10 cellular contexts compared by ENCODE assay signal in genomic region chr4:2482192-2482591, GRCh38. TPM values are rescaled to one million over a fixed set of nuclear protein-coding genes. Genes with fewer than 3 reads are reported as not detected.
DNase-seq lines count a peak whose midpoint lies in the region; ATAC-seq, FAIRE-seq and TF ChIP-seq lines count a peak whose summit lies in the region.
"Had no signal": no experiment of that assay in that cellular context is flagged by ENCODE, and none has a peak within 500 bp of the region (broad histone marks: within the 10 kb centered on the region; RNA-seq: fewer than 3 reads in every experiment).

No MANE protein-coding gene starts in this region.

- H3K9ac ChIP-seq in HepG2 (ENCODE audit: insufficient read depth, low read depth, low read length): peak overlapping the region; percentile 29; the same call in 1 of the 2 replicates

- no peak overlapping the region for H3K4me3 Mint-ChIP-seq in T-helper 1 cell treated with Interleukin-12 subunit alpha and Interleukin-12 subunit beta and Interleukin-4 antibody, amounts not matched to agents 30 μg/mL and 1 μg/mL, for 36 hours
- H3K4me3 Mint-ChIP-seq in activated T-helper 1 cell treated with anti-CD3 and anti-CD28 coated beads, Interleukin-12 subunit alpha, Interleukin-12 subunit beta, Interleukin-2, Interleukin-4 antibody, amounts not matched to agents 30 ng/mL and 10 ng/mL and 1 ng/mL, durations not matched to agents 14 hours and 24 hours and 36 hours: peak overlapping the region; percentile 51

- H3K36me3 ChIP-seq in HepG2 (replicated peaks in 1 of 2; ENCODE audit: control insufficient read depth in 1 of 2, insufficient read depth in 2 of 2, low read length in 2 of 2) (peaks cover 0 to 2% of the 10 kb centered on the region in 2 experiments; a peak in 3 of 5 replicates), stomach (no peaks in the 10 kb centered on the region)

- H3K4me1 ChIP-seq in HepG2 (ENCODE audit: insufficient read depth, low read length): peaks cover 62% of the 10 kb centered on the region
- H3K4me1 ChIP-seq in stomach: peaks cover 96 to 100% (median 99%) of the 10 kb centered on the region in 4 donors

- H3K9me3 Mint-ChIP-seq in T-helper 1 cell treated with Interleukin-12 subunit alpha and Interleukin-12 subunit beta and Interleukin-4 antibody, amounts not matched to agents 30 μg/mL and 1 μg/mL, for 36 hours: no peaks in the 10 kb centered on the region
- no peaks in the 10 kb centered on the region for H3K9me3 Mint-ChIP-seq in activated T-helper 1 cell treated with anti-CD3 and anti-CD28 coated beads, Interleukin-12 subunit alpha, Interleukin-12 subunit beta, Interleukin-2, Interleukin-4 antibody, amounts not matched to agents 30 ng/mL and 10 ng/mL and 1 ng/mL, durations not matched to agents 14 hours and 24 hours and 36 hours

- peaks cover 7% of the 10 kb centered on the region for H3K36me3 Mint-ChIP-seq in T-helper 1 cell treated with Interleukin-12 subunit alpha and Interleukin-12 subunit beta and Interleukin-4 antibody, amounts not matched to agents 30 μg/mL and 1 μg/mL, for 36 hours (ENCODE audit: low read depth)
- peaks cover 19% of the 10 kb centered on the region for H3K36me3 Mint-ChIP-seq in activated T-helper 1 cell treated with anti-CD3 and anti-CD28 coated beads, Interleukin-12 subunit alpha, Interleukin-12 subunit beta, Interleukin-2, Interleukin-4 antibody, amounts not matched to agents 30 ng/mL and 10 ng/mL and 1 ng/mL, durations not matched to agents 14 hours and 24 hours and 36 hours (ENCODE audit: low read depth)

- no peak overlapping the region for H3K4me3 ChIP-seq in HepG2 (replicated peaks in 1 of 3; ENCODE audit: insufficient read depth in 1 of 3, low read depth in 2 of 3, low read length in 3 of 3)
- H3K4me3 ChIP-seq in stomach: no peak overlapping the region

- ATAC-seq in HepG2 (peak; percentile 45), GM21526 (IDR thresholded peaks at IDR 0.05; ENCODE audit: low FRiP score, unreplicated experiment) (no peak), GM18517 (IDR thresholded peaks at IDR 0.05; ENCODE audit: unreplicated experiment) (no peak)

- H3K27me3 Mint-ChIP-seq in T-helper 1 cell treated with Interleukin-12 subunit alpha and Interleukin-12 subunit beta and Interleukin-4 antibody, amounts not matched to agents 30 μg/mL and 1 μg/mL, for 36 hours (ENCODE audit: low read depth): no peaks in the 10 kb centered on the region
- H3K27me3 Mint-ChIP-seq in activated T-helper 1 cell treated with anti-CD3 and anti-CD28 coated beads, Interleukin-12 subunit alpha, Interleukin-12 subunit beta, Interleukin-2, Interleukin-4 antibody, amounts not matched to agents 30 ng/mL and 10 ng/mL and 1 ng/mL, durations not matched to agents 14 hours and 24 hours and 36 hours (ENCODE audit: insufficient read depth): no peaks in the 10 kb centered on the region

- H4K20me1 ChIP-seq in HepG2 (ENCODE audit: insufficient read depth, low read length): peaks cover 83% of the 10 kb centered on the region

- peaks cover 83% of the 10 kb centered on the region for H3K4me1 Mint-ChIP-seq in T-helper 1 cell treated with Interleukin-12 subunit alpha and Interleukin-12 subunit beta and Interleukin-4 antibody, amounts not matched to agents 30 μg/mL and 1 μg/mL, for 36 hours (ENCODE audit: low read depth)
- H3K4me1 Mint-ChIP-seq in activated T-helper 1 cell treated with anti-CD3 and anti-CD28 coated beads, Interleukin-12 subunit alpha, Interleukin-12 subunit beta, Interleukin-2, Interleukin-4 antibody, amounts not matched to agents 30 ng/mL and 10 ng/mL and 1 ng/mL, durations not matched to agents 14 hours and 24 hours and 36 hours (ENCODE audit: low read depth): peaks cover 91% of the 10 kb centered on the region

- in situ Hi-C loops in HepG2 (cut with HindIII; ENCODE audit: extremely low pct_ligation_motif_present, low pct_unique_long_range_greater_than_20kb): no loop called here

- H3K4me2 ChIP-seq in HepG2 (ENCODE audit: low read depth, low read length): peak overlapping the region; percentile 34

- H3K79me2 ChIP-seq in HepG2 (ENCODE audit: insufficient read depth, low read length): peaks cover 95% of the 10 kb centered on the region

- no peak overlapping the region for H2AFZ ChIP-seq in HepG2 (ENCODE audit: low read length)

- intact Hi-C loops in activated T-helper 1 cell treated with anti-CD3 and anti-CD28 coated beads, Interleukin-12 subunit alpha, Interleukin-12 subunit beta, Interleukin-2, Interleukin-4 antibody, amounts not matched to agents 30 ng/mL and 10 ng/mL and 1 ng/mL, durations not matched to agents 14 hours and 24 hours and 36 hours (cut with micrococcal nuclease): no loop called here
- intact Hi-C loops in HepG2 (cut with micrococcal nuclease; ENCODE audit: unreplicated experiment): no loop called here
- intact Hi-C loops in stomach (cut with DNase I; ENCODE audit: low total_unique reads): no loop called here

- no peak for DNase-seq in T-helper 1 cell
- DNase-seq in activated T-helper 1 cell treated with anti-CD3 and anti-CD28 coated beads, Interleukin-12 subunit alpha, Interleukin-12 subunit beta, Interleukin-2, Interleukin-4 antibody, amounts not matched to agents 30 ng/mL and 10 ng/mL and 1 ng/mL, durations not matched to agents 14 hours and 24 hours and 36 hours (ENCODE audit: low spot score): no peak
- DNase-seq in HepG2 (ENCODE audit: low spot score): no peak
- no peak for DNase-seq in stomach
- DNase-seq in SW480 (ENCODE audit: low spot score): no peak
- DNase-seq: NCI-H2107 had no signal

- no peak for TF ChIP-seq POLR2A in HepG2 (IDR thresholded peaks at IDR 0.05; ENCODE audit: insufficient read depth in 1 of 2, low read depth in 2 of 2, low read length in 2 of 2)
- no peak for TF ChIP-seq POLR2A in stomach (IDR thresholded peaks at IDR 0.05)

- no TSS peak for BruUV-seq in HepG2 (replicated peaks; lab: Mats Ljungman, UMichigan)

- CTCF ChIA-PET in HepG2 (lab: Yijun Ruan, JAX; ENCODE audit: low intra/inter-chr PET ratio, low total read pairs): no interaction called here

- H3K27ac ChIP-seq in HepG2 (ENCODE audit: extremely low read length, insufficient read depth, low read length) (peak overlapping the region; percentile 32), stomach (peak overlapping the region; percentile 25 to 86 (median 74))

- H3K27me3 ChIP-seq in HepG2 (ENCODE audit: control insufficient read depth in 1 of 2, insufficient read depth in 2 of 2, low read length in 2 of 2) (no peaks in the 10 kb centered on the region), stomach (no peaks in the 10 kb centered on the region)

- WGBS in HepG2 (ENCODE audit: low lambda C conversion rate): 85% methylated on average over 4 of the region's 4 CpGs
- 65 to 87% (median 80%) methylated on average over 4 of the region's 4 CpGs for WGBS in stomach, 5 donors

- H3K27ac Mint-ChIP-seq in T-helper 1 cell treated with Interleukin-12 subunit alpha and Interleukin-12 subunit beta and Interleukin-4 antibody, amounts not matched to agents 30 μg/mL and 1 μg/mL, for 36 hours: peak overlapping the region; percentile 91
- peak overlapping the region; percentile 89 for H3K27ac Mint-ChIP-seq in activated T-helper 1 cell treated with anti-CD3 and anti-CD28 coated beads, Interleukin-12 subunit alpha, Interleukin-12 subunit beta, Interleukin-2, Interleukin-4 antibody, amounts not matched to agents 30 ng/mL and 10 ng/mL and 1 ng/mL, durations not matched to agents 14 hours and 24 hours and 36 hours

- POLR2A ChIA-PET in HepG2 (lab: Yijun Ruan, JAX): no interaction called here

- H3K9me3 ChIP-seq in HepG2 (ENCODE audit: low read length) (no peaks in the 10 kb centered on the region), stomach (no peaks in the 10 kb centered on the region)

- FAIRE-seq in HepG2 (lab: Jason Lieb, UNC): no peak
- FAIRE-seq: A204.1 had no signal

- TF ChIP-seq EP300 in HepG2 (IDR thresholded peaks at IDR 0.05; ENCODE audit: low read depth in 2 of 2, low read length in 2 of 2): no peak
- TF ChIP-seq EP300 in HepG2 (CRISPR knock-in tag; IDR thresholded peaks at IDR 0.05; ENCODE audit: borderline replicate concordance): no peak
- TF ChIP-seq EP300 in stomach (IDR thresholded peaks at IDR 0.05): no peak

- TF ChIP-seq RAD21 in HepG2 (CRISPR knock-in tag; IDR thresholded peaks at IDR 0.05): no peak

- TF ChIP-seq CTCF in HepG2 (CRISPR knock-in tag; IDR thresholded peaks at IDR 0.05) (no peak), stomach (IDR thresholded peaks at IDR 0.05) (no peak)

RNA-seq across cellular contexts. Expression of gene RNF4, which starts 13.3 kb away (rescaled TPM):
- 93.7 and 112 TPM in 2 replicates for total RNA-seq in activated T-helper 1 cell treated with anti-CD3 and anti-CD28 coated beads, Interleukin-12 subunit alpha, Interleukin-12 subunit beta, Interleukin-2, Interleukin-4 antibody, amounts not matched to agents 30 ng/mL and 10 ng/mL and 1 ng/mL, durations not matched to agents 14 hours and 24 hours and 36 hours
- total RNA-seq in HepG2 (2016; rRNA removed; fragmentation: Illumina TruSeq; extraction: Trizol) (38.1 and 46.7 TPM in 2 replicates), stomach (10 to 100 TPM in 4 of 5 donors, 1 to 10 TPM in 1; 5.3 to 75.2 (median 42.9) TPM)
- total RNA-seq in HepG2 (2016; cell fraction: cytosol; rRNA removed; fragmentation: Illumina TruSeq; extraction: Trizol; ENCODE audit: low read depth): 16.3 and 17.2 TPM in 2 replicates
- 36.0 and 47.6 TPM in 2 replicates for total RNA-seq in HepG2 (2016; cell fraction: insoluble cytoplasmic fraction; rRNA removed; fragmentation: Illumina TruSeq; extraction: Trizol)
- total RNA-seq in HepG2 (2016; cell fraction: membrane; rRNA removed; fragmentation: Illumina TruSeq; extraction: Trizol): 24.2 and 25.2 TPM in 2 replicates
- total RNA-seq in HepG2 (2016; cell fraction: nucleus; rRNA removed; fragmentation: Illumina TruSeq; extraction: Trizol): 34.8 and 37.0 TPM in 2 replicates
- polyA plus RNA-seq in HepG2 (2011; rRNA removed) (40.3 and 45.1 TPM in 2 replicates), stomach (10 to 100 TPM; 15.3 to 29.3 (median 28.8) TPM)
- polyA plus RNA-seq in HepG2 (2011; cell fraction: cytosol; rRNA removed): 34.5 and 42.3 TPM in 2 replicates
- polyA plus RNA-seq in HepG2 (2011; cell fraction: nucleus; rRNA removed): 33.3 and 33.4 TPM in 2 replicates
- 27.9 and 28.2 TPM in 2 replicates for polyA plus RNA-seq in HepG2 (2012)
- polyA plus RNA-seq in HepG2 (2016; cell fraction: cytosol; fragmentation: Illumina TruSeq; extraction: Trizol; ENCODE audit: low read depth): 3.3 and 5.5 TPM in 2 replicates
- polyA plus RNA-seq in HepG2 (2016; cell fraction: insoluble cytoplasmic fraction; fragmentation: Illumina TruSeq; extraction: Trizol; ENCODE audit: low read depth): 45.3 and 46.1 TPM in 2 replicates
- polyA plus RNA-seq in HepG2 (2016; cell fraction: membrane; fragmentation: Illumina TruSeq; extraction: Trizol; ENCODE audit: low read depth): 12.0 and 14.1 TPM in 2 replicates
- polyA plus RNA-seq in HepG2 (2016; cell fraction: nucleus; fragmentation: Illumina TruSeq; extraction: Trizol; ENCODE audit: insufficient read depth, low read depth): 33.1 and 33.8 TPM in 2 replicates
- polyA minus RNA-seq in HepG2 (2011; rRNA and poly(A)+ RNA removed; ENCODE audit: low replicate concordance): 65.3 and 74.2 TPM in 2 replicates
- 36.1 and 36.8 TPM in 2 replicates for polyA minus RNA-seq in HepG2 (2011; cell fraction: cytosol; rRNA and poly(A)+ RNA removed)
- 55.2 and 60.3 TPM in 2 replicates for polyA minus RNA-seq in HepG2 (2011; cell fraction: nucleus; rRNA and poly(A)+ RNA removed)

RNA-seq across cellular contexts. Expression of gene FAM193A, which starts 54.3 kb away (rescaled TPM):
- total RNA-seq in activated T-helper 1 cell treated with anti-CD3 and anti-CD28 coated beads, Interleukin-12 subunit alpha, Interleukin-12 subunit beta, Interleukin-2, Interleukin-4 antibody, amounts not matched to agents 30 ng/mL and 10 ng/mL and 1 ng/mL, durations not matched to agents 14 hours and 24 hours and 36 hours: 30.4 and 32.2 TPM in 2 replicates
- total RNA-seq in HepG2 (2016; rRNA removed; fragmentation: Illumina TruSeq; extraction: Trizol) (7.2 and 8.7 TPM in 2 replicates), stomach (100 to 1,000 TPM in 1 of 5 donors, 10 to 100 TPM in 4; 22.2 to 107 (median 37.9) TPM)
- total RNA-seq in HepG2 (2016; cell fraction: cytosol; rRNA removed; fragmentation: Illumina TruSeq; extraction: Trizol; ENCODE audit: low read depth): 10.0 and 11.2 TPM in 2 replicates
- total RNA-seq in HepG2 (2016; cell fraction: insoluble cytoplasmic fraction; rRNA removed; fragmentation: Illumina TruSeq; extraction: Trizol): 6.1 and 8.2 TPM in 2 replicates
- 9.2 and 9.9 TPM in 2 replicates for total RNA-seq in HepG2 (2016; cell fraction: membrane; rRNA removed; fragmentation: Illumina TruSeq; extraction: Trizol)
- 12.3 and 15.0 TPM in 2 replicates for total RNA-seq in HepG2 (2016; cell fraction: nucleus; rRNA removed; fragmentation: Illumina TruSeq; extraction: Trizol)
- polyA plus RNA-seq in HepG2 (2011; rRNA removed) (5.7 and 6.0 TPM in 2 replicates), stomach (1 to 10 TPM; 4.9 to 7.0 (median 7.0) TPM)
- 3.9 and 4.1 TPM in 2 replicates for polyA plus RNA-seq in HepG2 (2011; cell fraction: cytosol; rRNA removed)
- 19.7 and 23.8 TPM in 2 replicates for polyA plus RNA-seq in HepG2 (2011; cell fraction: nucleus; rRNA removed)
- 10.7 and 11.2 TPM in 2 replicates for polyA plus RNA-seq in HepG2 (2012)
- polyA plus RNA-seq in HepG2 (2016; cell fraction: cytosol; fragmentation: Illumina TruSeq; extraction: Trizol; ENCODE audit: low read depth): 1.3 and 1.9 TPM in 2 replicates
- 6.5 and 8.6 TPM in 2 replicates for polyA plus RNA-seq in HepG2 (2016; cell fraction: insoluble cytoplasmic fraction; fragmentation: Illumina TruSeq; extraction: Trizol; ENCODE audit: low read depth)
- polyA plus RNA-seq in HepG2 (2016; cell fraction: membrane; fragmentation: Illumina TruSeq; extraction: Trizol; ENCODE audit: low read depth): 3.8 and 4.2 TPM in 2 replicates
- polyA plus RNA-seq in HepG2 (2016; cell fraction: nucleus; fragmentation: Illumina TruSeq; extraction: Trizol; ENCODE audit: insufficient read depth, low read depth): 32.1 and 35.7 TPM in 2 replicates
- polyA minus RNA-seq in HepG2 (2011; rRNA and poly(A)+ RNA removed; ENCODE audit: low replicate concordance): 12.2 and 18.8 TPM in 2 replicates
- polyA minus RNA-seq in HepG2 (2011; cell fraction: cytosol; rRNA and poly(A)+ RNA removed): 10.0 and 11.0 TPM in 2 replicates
- 28.3 and 28.6 TPM in 2 replicates for polyA minus RNA-seq in HepG2 (2011; cell fraction: nucleus; rRNA and poly(A)+ RNA removed)
